In genomic region chr20:47058236-47058635, GRCh38 we compare ENCODE assay signal across 5 cellular contexts.
"Had no signal": no experiment of that assay in that cellular context is flagged by ENCODE, and none has a peak within 500 bp of the region (broad histone marks: within the 10 kb centered on the region; RNA-seq: fewer than 3 reads in every experiment).

No MANE protein-coding gene starts in this region.

- H3K27ac ChIP-seq: HL-60 had no signal

- ATAC-seq: HepG2, K562 had no signal

- H3K4me3 ChIP-seq: K562 had no signal

- DNase-seq: IMR-90, KBM-7 had no signal
